ENCODE assay signal across 19 cellular contexts in the genomic region with DNA sequence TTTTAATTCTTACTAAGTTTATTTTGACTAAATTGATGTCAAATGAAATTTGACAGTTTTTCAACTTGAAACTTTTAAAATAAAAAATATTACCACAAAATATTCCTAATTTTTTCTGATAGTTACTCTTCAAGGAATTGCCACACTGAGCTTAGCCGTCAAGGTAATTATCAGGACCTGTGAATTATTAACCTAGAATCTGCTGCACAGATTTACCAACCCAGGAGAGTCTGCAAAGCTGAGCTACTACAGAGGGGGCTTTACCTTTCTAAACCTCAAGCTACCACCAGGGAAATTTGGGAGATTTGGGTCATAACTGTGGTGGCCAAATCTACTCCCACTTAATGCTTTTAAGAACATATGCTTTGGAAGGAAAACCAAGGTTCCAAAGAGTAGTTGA.
A peak's percentile ranks its signal among the peaks of the same experiment; 100 is the strongest.
DNase-seq lines count a peak whose midpoint lies in the region; ATAC-seq, FAIRE-seq and TF ChIP-seq lines count a peak whose summit lies in the region.
"Had no signal": no experiment of that assay in that cellular context is flagged by ENCODE, and none has a peak within 500 bp of the region (broad histone marks: within the 10 kb centered on the region; RNA-seq: fewer than 3 reads in every experiment).

No MANE protein-coding gene starts in this region.

- DNase-seq in HT-29 (ENCODE audit: low spot score) = peak; percentile 3
- DNase-seq in colonic mucosa = no peak
- DNase-seq in left colon = no peak
- DNase-seq in small intestine = peak; percentile 41
- DNase-seq in progenitor cell of endocrine pancreas (ENCODE audit: low spot score, unreplicated experiment) = no peak
- DNase-seq in CD4-positive, alpha-beta memory T cell = no peak
- DNase-seq: CD8-positive, alpha-beta memory T cell; GDM1; MM.1S; NCI-H524 treated with DMSO at 0.1 percent for 48 hours; SIG-M5 had no signal

- no peak overlapping the region for H3K4me3 Mint-ChIP-seq in progenitor cell of endocrine pancreas (ENCODE audit: low read depth)
- H3K4me3 Mint-ChIP-seq in CD4-positive, alpha-beta memory T cell = no peak overlapping the region
- H3K4me3 Mint-ChIP-seq: CD8-positive, alpha-beta memory T cell; IgD-negative memory B cell had no signal

- POLR2A ChIA-PET in CD4-positive, alpha-beta memory T cell (lab: Charles Lee; ENCODE audit: partially characterized antibody) = no interaction called here

- intact Hi-C loops in colonic mucosa (cut with DNase I) (no loop called here), left colon (cut with DNase I, micrococcal nuclease) (no loop called here)
- intact Hi-C loops in CD4-positive, alpha-beta memory T cell (cut with micrococcal nuclease) = no loop called here

- peaks cover 4% of the 10 kb centered on the region for H3K9me3 Mint-ChIP-seq in progenitor cell of endocrine pancreas (ENCODE audit: low read depth)
- peaks cover 0 to 17% (median 9%) of the 10 kb centered on the region in 8 donors for H3K9me3 Mint-ChIP-seq in CD4-positive, alpha-beta memory T cell
- H3K9me3 Mint-ChIP-seq: IgD-negative memory B cell had no signal

- H3K9me3 ChIP-seq in colonic mucosa (no peaks in the 10 kb centered on the region), small intestine (ENCODE audit: control insufficient read depth, low read depth) (no peaks in the 10 kb centered on the region)
- H3K9me3 ChIP-seq in CD4-positive, alpha-beta memory T cell (ENCODE audit: control insufficient read depth in 1 of 2, low read length in 2 of 2) = no peaks in the 10 kb centered on the region

- ATAC-seq in left colon = peak; percentile 75
- ATAC-seq in HG03342 (IDR thresholded peaks at IDR 0.05; ENCODE audit: unreplicated experiment) = no peak
- ATAC-seq: PC-3 had no signal

- no peaks in the 10 kb centered on the region for H3K27me3 Mint-ChIP-seq in progenitor cell of endocrine pancreas
- no peaks in the 10 kb centered on the region for H3K27me3 Mint-ChIP-seq in CD4-positive, alpha-beta memory T cell
- H3K27me3 Mint-ChIP-seq: CD8-positive, alpha-beta memory T cell; IgD-negative memory B cell had no signal

- no peak for FAIRE-seq in small intestine (lab: Jason Lieb, UNC)
- FAIRE-seq: H54, HTR-8/SVneo had no signal

- H3K27ac ChIP-seq in colonic mucosa (peak overlapping the region; percentile 73), small intestine (ENCODE audit: low read depth in 1 of 2, low read length in 1 of 2) (peak overlapping the region in 1 of 2 donors; percentile 68)
- H3K27ac ChIP-seq in CD4-positive, alpha-beta memory T cell (ENCODE audit: low read depth, low read length) = no peak overlapping the region
- H3K27ac ChIP-seq: BLaER1 treated with 17β-estradiol and CSF1 and Interleukin-3, amounts not matched to agents 10 nM and 100 nM; HL-60; RWPE1 had no signal

- H3K4me1 ChIP-seq in colonic mucosa (no peaks in the 10 kb centered on the region), small intestine (ENCODE audit: control insufficient read depth in 2 of 2, insufficient read depth in 1 of 2, low read depth in 1 of 2, low read length in 1 of 2) (peaks cover 0 to 3% of the 10 kb centered on the region in 2 donors)
- H3K4me1 ChIP-seq in CD4-positive, alpha-beta memory T cell (ENCODE audit: insufficient read depth, low read length) = no peaks in the 10 kb centered on the region

- peaks cover 27% of the 10 kb centered on the region for H3K4me1 Mint-ChIP-seq in progenitor cell of endocrine pancreas (ENCODE audit: low read depth)
- H3K4me1 Mint-ChIP-seq in CD4-positive, alpha-beta memory T cell = no peaks in the 10 kb centered on the region
- H3K4me1 Mint-ChIP-seq: CD8-positive, alpha-beta memory T cell; IgD-negative memory B cell had no signal

- TF ChIP-seq CTCF in colonic mucosa (IDR thresholded peaks at IDR 0.05) = no peak
- no peak for TF ChIP-seq CTCF in progenitor cell of endocrine pancreas (IDR thresholded peaks at IDR 0.05; ENCODE audit: unreplicated experiment)

- H3K36me3 Mint-ChIP-seq in progenitor cell of endocrine pancreas (ENCODE audit: insufficient read depth) = peaks cover 3% of the 10 kb centered on the region
- H3K36me3 Mint-ChIP-seq in CD4-positive, alpha-beta memory T cell = no peaks in the 10 kb centered on the region
- H3K36me3 Mint-ChIP-seq: CD8-positive, alpha-beta memory T cell; IgD-negative memory B cell had no signal

- H3K9ac ChIP-seq in colonic mucosa (ENCODE audit: low read depth in 2 of 2, low read length in 2 of 2) = no peak overlapping the region
- H3K9ac ChIP-seq: BLaER1 treated with 17β-estradiol and CSF1 and Interleukin-3, amounts not matched to agents 10 nM and 100 nM had no signal

- H3K4me3 ChIP-seq in colonic mucosa (no peak overlapping the region), small intestine (ENCODE audit: low read depth in 1 of 2, low read length in 2 of 2) (no peak overlapping the region)
- H3K4me3 ChIP-seq in CD4-positive, alpha-beta memory T cell (ENCODE audit: low read length in 2 of 2) = no peak overlapping the region
- H3K4me3 ChIP-seq: BLaER1 treated with 17β-estradiol and CSF1 and Interleukin-3, amounts not matched to agents 10 nM and 100 nM had no signal

- 13 to 68% (median 25%) methylated on average over 1 of the region's 1 CpG for WGBS in small intestine, 3 donors

- no peak overlapping the region for H3K27ac Mint-ChIP-seq in progenitor cell of endocrine pancreas
- H3K27ac Mint-ChIP-seq in CD4-positive, alpha-beta memory T cell = no peak overlapping the region
- H3K27ac Mint-ChIP-seq: CD8-positive, alpha-beta memory T cell had no signal

- H3K36me3 ChIP-seq in colonic mucosa (no peaks in the 10 kb centered on the region), small intestine (ENCODE audit: control insufficient read depth in 2 of 2, insufficient read depth in 2 of 2, low read length in 2 of 2) (no peaks in the 10 kb centered on the region)
- no peaks in the 10 kb centered on the region for H3K36me3 ChIP-seq in CD4-positive, alpha-beta memory T cell (ENCODE audit: insufficient read depth, low read length)
- H3K36me3 ChIP-seq: BLaER1 treated with 17β-estradiol and CSF1 and Interleukin-3, amounts not matched to agents 10 nM and 100 nM had no signal

- CTCF ChIA-PET in CD4-positive, alpha-beta memory T cell (lab: Charles Lee; ENCODE audit: partially characterized antibody) = no interaction called here

- H3K27me3 ChIP-seq in colonic mucosa (no peaks in the 10 kb centered on the region), small intestine (ENCODE audit: control insufficient read depth in 2 of 2, insufficient read depth in 2 of 2, low read length in 2 of 2) (no peaks in the 10 kb centered on the region)
- H3K27me3 ChIP-seq in CD4-positive, alpha-beta memory T cell (ENCODE audit: insufficient read depth, low read length) = no peaks in the 10 kb centered on the region
- H3K27me3 ChIP-seq: BLaER1 treated with 17β-estradiol and CSF1 and Interleukin-3, amounts not matched to agents 10 nM and 100 nM had no signal

Comparison
In these comparisons a context has a peak if more than half of its experiments do, and no peak if none do; other contexts are left out.
1. DNase-seq: peak in HT-29 (single experiment) and small intestine (single experiment); none in colonic mucosa (single experiment), left colon (0 of 2), progenitor cell of endocrine pancreas (single experiment) and CD4-positive, alpha-beta memory T cell (0 of 5).